Comparison of ENCODE assay signal across 10 cellular contexts in genomic region chr1:8903410-8903809, GRCh38. TPM values are rescaled to one million over a fixed set of nuclear protein-coding genes. Genes with fewer than 3 reads are reported as not detected.
DNase-seq lines count a peak whose midpoint lies in the region; ATAC-seq and TF ChIP-seq lines count a peak whose summit lies in the region.
"Had no signal": no experiment of that assay in that cellular context is flagged by ENCODE, and none has a peak within 500 bp of the region (broad histone marks: within the 10 kb centered on the region; RNA-seq: fewer than 3 reads in every experiment).

No MANE protein-coding gene starts in this region.

- intact Hi-C loops in mammary epithelial cell (cut with micrococcal nuclease) = no loop called here

- H3K36me3 ChIP-seq in NT2/D1 (ENCODE audit: insufficient read depth, insufficient read length, low read length) = no peaks in the 10 kb centered on the region
- H3K36me3 ChIP-seq in mammary epithelial cell (ENCODE audit: insufficient read depth, low read length) = no peaks in the 10 kb centered on the region

- no peak overlapping the region for H2AFZ ChIP-seq in mammary epithelial cell (ENCODE audit: low read depth, low read length)

- H3K4me2 ChIP-seq in mammary epithelial cell (ENCODE audit: insufficient read depth, low read depth, low read length) = peak overlapping the region; percentile 55

- H3K27me3 ChIP-seq in NT2/D1 (ENCODE audit: insufficient read depth, insufficient read length) (no peaks in the 10 kb centered on the region), mammary epithelial cell (ENCODE audit: insufficient read depth, low read length) (no peaks in the 10 kb centered on the region)

- H3K9me3 ChIP-seq in NT2/D1 (ENCODE audit: insufficient read depth, low read length) = peaks cover 2% of the 10 kb centered on the region; the same call in 1 of the 2 replicates
- H3K9me3 ChIP-seq in mammary epithelial cell (replicated peaks; ENCODE audit: insufficient read depth, low read length) = peaks cover 5% of the 10 kb centered on the region

- H3K27me3 Mint-ChIP-seq in mesothelial cell of epicardium (ENCODE audit: low read depth) = no peaks in the 10 kb centered on the region

- H3K9ac ChIP-seq in NT2/D1 (ENCODE audit: insufficient read length, low read depth) (peak overlapping the region; percentile 17), mammary epithelial cell (ENCODE audit: insufficient read depth, low read length) (no peak overlapping the region)

- dilution Hi-C loops in mammary epithelial cell (cut with HindIII; ENCODE audit: low sequenced_read_pairs) = no loop called here

- H3K4me1 ChIP-seq in NT2/D1 (ENCODE audit: insufficient read depth, insufficient read length) = no peaks in the 10 kb centered on the region
- H3K4me1 ChIP-seq in mammary epithelial cell (ENCODE audit: insufficient read depth, low read length) = peaks cover 44% of the 10 kb centered on the region

- in situ Hi-C loops in GM13977 (cut with MboI; ENCODE audit: low pct_unique_long_range_greater_than_20kb, low sequenced_read_pairs, unreplicated experiment) (no loop called here), mammary epithelial cell (cut with MboI; ENCODE audit: low sequenced_read_pairs in 2 of 2) (loop anchor here in 1 of 2 donors (25.0 kb wide), 1 partner anchor 284 kb away; no protein-coding TSS in a partner anchor)

- WGBS in mammary epithelial cell (ENCODE audit: low coverage, missing lambda C conversion rate) = 98% methylated on average over 6 of the region's 6 CpGs

- H3K9me3 Mint-ChIP-seq in mesothelial cell of epicardium = no peaks in the 10 kb centered on the region

- TF ChIP-seq CTCF in GM13977 (IDR thresholded peaks at IDR 0.05; ENCODE audit: extremely low read depth, insufficient read depth, missing control alignments) = peak; percentile 9
- no peak for TF ChIP-seq CTCF in mammary epithelial cell (conservative IDR thresholded peaks at IDR 0.05 in 1 of 2, IDR thresholded peaks at IDR 0.05 in 1 of 2; ENCODE audit: extremely low read depth in 1 of 2, insufficient read depth in 1 of 2, low read depth in 1 of 2, low read length in 2 of 2)
- TF ChIP-seq CTCF in mesothelial cell of epicardium (IDR thresholded peaks at IDR 0.05; ENCODE audit: unreplicated experiment) = no peak

- CTCF ChIA-PET in mammary epithelial cell (lab: Charles Lee; ENCODE audit: low non-redundant PET) = no interaction called here

- no peak overlapping the region for H3K4me3 Mint-ChIP-seq in mesothelial cell of epicardium

- no peaks in the 10 kb centered on the region for H3K79me2 ChIP-seq in mammary epithelial cell (ENCODE audit: insufficient read depth, low read length)

- no TSS peak for BruUV-seq in mammary epithelial cell (replicated peaks; lab: Mats Ljungman, UMichigan)

- H3K27ac Mint-ChIP-seq in mesothelial cell of epicardium = peak overlapping the region; percentile 91

- H3K4me1 Mint-ChIP-seq in mesothelial cell of epicardium = peaks cover 37% of the 10 kb centered on the region

- ATAC-seq in GM21528 (IDR thresholded peaks at IDR 0.05; ENCODE audit: low FRiP score, unreplicated experiment) = no peak

- H3K4me3 ChIP-seq in NT2/D1 (ENCODE audit: insufficient read length, low read depth) (no peak overlapping the region), mammary epithelial cell (replicated peaks in 1 of 3; ENCODE audit: insufficient read depth in 1 of 3, low read depth in 2 of 3, low read length in 3 of 3) (no peak overlapping the region)

- no peaks in the 10 kb centered on the region for H4K20me1 ChIP-seq in mammary epithelial cell (ENCODE audit: insufficient read depth, low read length)

- H3K36me3 Mint-ChIP-seq in mesothelial cell of epicardium = no peaks in the 10 kb centered on the region

- no peak for DNase-seq in GM13977 (ENCODE audit: low spot score)
- DNase-seq in NT2/D1 (ENCODE audit: low read depth, low spot score) = no peak
- DNase-seq in mammary epithelial cell = peak; percentile 64
- no peak for DNase-seq in mesothelial cell of epicardium (ENCODE audit: low spot score in 2 of 2, unreplicated experiment in 2 of 2)
- no peak for DNase-seq in cerebellar nuclear complex (lab: John Stamatoyannopoulos, UW)
- DNase-seq in superior temporal gyrus (ENCODE audit: extremely low spot score) = no peak
- DNase-seq in activated CD4-positive, CD25-positive, alpha-beta regulatory T cell treated with anti-CD3 and anti-CD28 coated beads, Interleukin-2, amount 50 U/mL, for 72 hours = no peak
- DNase-seq: NCI-H2171 had no signal

- peak overlapping the region; percentile 52 for H3K27ac ChIP-seq in mammary epithelial cell (ENCODE audit: insufficient read depth, low read depth, low read length)

RNA-seq across cellular contexts. Expression of gene ENO1, which starts 24.9 kb away (rescaled TPM):
- 1,000 to 10,000 TPM; 1,459 to 2,190 TPM for total RNA-seq in mammary epithelial cell
- 3,004 TPM for polyA plus RNA-seq in mammary epithelial cell
- polyA minus RNA-seq in mammary epithelial cell = 2,906 TPM
- 1,024 to 1,067 TPM (median 1,030 TPM) in 3 replicates for total RNA-seq in mesothelial cell of epicardium

RNA-seq across cellular contexts. Expression of gene CA6, which starts 42.3 kb away (rescaled TPM):
- total RNA-seq in mammary epithelial cell (under 1 TPM in 1 of 2 donors, not detected in 1; 0.67 TPM), mesothelial cell of epicardium (not detected in 3 replicates)
- polyA plus RNA-seq in mammary epithelial cell = 0.08 TPM
- not detected for polyA minus RNA-seq in mammary epithelial cell
- total RNA-seq: G401 had no signal
